17 cellular contexts compared by ENCODE assay signal in the genomic region with DNA sequence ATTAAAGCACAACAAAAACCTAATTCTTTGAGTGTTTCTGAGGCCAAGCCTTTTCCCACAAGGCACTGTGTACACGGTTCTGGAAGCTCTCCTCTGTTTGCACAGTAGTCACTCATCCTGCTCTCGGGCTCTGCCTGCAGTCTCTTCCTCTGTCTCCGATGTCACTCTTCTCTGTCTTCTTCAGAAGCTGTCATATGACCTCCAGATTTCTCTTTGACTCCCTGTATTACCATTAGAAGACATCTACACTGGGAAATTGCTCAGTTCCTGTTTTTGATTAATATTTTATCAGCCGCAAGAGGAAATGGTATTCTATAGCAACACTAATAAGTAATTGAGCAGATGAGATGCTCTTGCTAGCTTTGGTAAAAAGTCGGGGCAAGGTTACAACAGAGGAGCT.
A peak's percentile ranks its signal among the peaks of the same experiment; 100 is the strongest.
DNase-seq lines count a peak whose midpoint lies in the region; ATAC-seq, FAIRE-seq and TF ChIP-seq lines count a peak whose summit lies in the region.
"Had no signal": no experiment of that assay in that cellular context is flagged by ENCODE, and none has a peak within 500 bp of the region (broad histone marks: within the 10 kb centered on the region; RNA-seq: fewer than 3 reads in every experiment).

No MANE protein-coding gene starts in this region.

- peak overlapping the region; percentile 88 for H3K4me2 ChIP-seq in OCI-LY3 (ENCODE audit: low read length)

- CTCF ChIA-PET in WTC11 (lab: Charles Lee), result no interaction called here

- DNase-seq in DMS53 treated with DMSO at 0.1 percent for 48 hours (lab: John Stamatoyannopoulos, UW; ENCODE audit: unreplicated experiment), result peak; percentile 74
- DNase-seq in WTC11 (ENCODE audit: low spot score), result no peak
- DNase-seq in kidney, result no peak
- DNase-seq in activated T-helper 2 cell treated with anti-CD3 and anti-CD28 coated beads, Interferon-gamma antibody, Interleukin-2, Interleukin-4, amounts not matched to agents 10 μg/mL and 5 μg/mL and 100 μg/mL, durations not matched to agents 14 hours and 24 hours and 36 hours (ENCODE audit: low spot score), result no peak
- DNase-seq: activated CD4-positive, alpha-beta T cell treated with anti-CD3 and anti-CD28 coated beads for 36 hours; Calu3; left cardiac atrium; NCI-H1694; NCI-H526 treated with DMSO at 0.1 percent for 48 hours; T-helper 17 cell had no signal

- H3K9ac ChIP-seq in OCI-LY3 (ENCODE audit: low read length) (peak overlapping the region; percentile 51), kidney (ENCODE audit: low read length in 2 of 2) (no peak overlapping the region)

- FAIRE-seq in kidney (lab: Jason Lieb, UNC), result no peak
- FAIRE-seq: K562 had no signal

- H3K4me1 ChIP-seq in OCI-LY3 (ENCODE audit: low read length) (peaks cover 26% of the 10 kb centered on the region), kidney (ENCODE audit: control insufficient read depth in 1 of 2, insufficient read depth in 1 of 2, low read depth in 1 of 2, low read length in 2 of 2) (no peaks in the 10 kb centered on the region)

- peak overlapping the region; percentile 73 for H3K4me3 ChIP-seq in OCI-LY3 (ENCODE audit: low read length)
- no peak overlapping the region for H3K4me3 ChIP-seq in kidney (ENCODE audit: low read length in 2 of 2)
- H3K4me3 ChIP-seq: K562 had no signal

- H3K36me3 ChIP-seq in OCI-LY3 (replicated peaks; ENCODE audit: low read depth, low read length), result no peaks in the 10 kb centered on the region
- H3K36me3 ChIP-seq in kidney (ENCODE audit: control insufficient read depth in 1 of 2, insufficient read depth in 2 of 2, low read length in 2 of 2), result no peaks in the 10 kb centered on the region

- no peaks in the 10 kb centered on the region for H3K4me1 Mint-ChIP-seq in WTC11
- H3K4me1 Mint-ChIP-seq in activated T-helper 2 cell treated with anti-CD3 and anti-CD28 coated beads, Interferon-gamma antibody, Interleukin-2, Interleukin-4, amounts not matched to agents 10 μg/mL and 5 μg/mL and 100 μg/mL, durations not matched to agents 14 hours and 24 hours and 36 hours (ENCODE audit: low read depth), result no peaks in the 10 kb centered on the region
- H3K4me1 Mint-ChIP-seq: activated CD4-positive, alpha-beta T cell treated with anti-CD3 and anti-CD28 coated beads for 36 hours had no signal

- no peak for TF ChIP-seq CTCF in OCI-LY3 (IDR thresholded peaks at IDR 0.05; ENCODE audit: low read depth, low read length)
- no peak for TF ChIP-seq CTCF in WTC11 (IDR thresholded peaks at IDR 0.05)
- TF ChIP-seq CTCF in kidney (IDR thresholded peaks at IDR 0.05; ENCODE audit: borderline replicate concordance, extremely low read depth, insufficient read depth), result no peak

- H3K36me3 Mint-ChIP-seq in WTC11, result no peaks in the 10 kb centered on the region
- no peaks in the 10 kb centered on the region for H3K36me3 Mint-ChIP-seq in activated T-helper 2 cell treated with anti-CD3 and anti-CD28 coated beads, Interferon-gamma antibody, Interleukin-2, Interleukin-4, amounts not matched to agents 10 μg/mL and 5 μg/mL and 100 μg/mL, durations not matched to agents 14 hours and 24 hours and 36 hours (ENCODE audit: low read depth)

- H3K27ac ChIP-seq in OCI-LY3 (ENCODE audit: low read length) (peak overlapping the region; percentile 81), kidney (ENCODE audit: low read depth in 2 of 2, low read length in 2 of 2) (no peak overlapping the region)

- H3K9me3 ChIP-seq in OCI-LY3 (ENCODE audit: insufficient read depth, low read length) (no peaks in the 10 kb centered on the region), kidney (ENCODE audit: control insufficient read depth in 1 of 2, low read length in 2 of 2) (no peaks in the 10 kb centered on the region)

- peak overlapping the region; percentile 64; the same call in 1 of the 2 replicates for H2AFZ ChIP-seq in OCI-LY3 (ENCODE audit: low read depth, low read length)

- no peaks in the 10 kb centered on the region for H3K27me3 Mint-ChIP-seq in WTC11 (ENCODE audit: low read depth)
- H3K27me3 Mint-ChIP-seq in activated T-helper 2 cell treated with anti-CD3 and anti-CD28 coated beads, Interferon-gamma antibody, Interleukin-2, Interleukin-4, amounts not matched to agents 10 μg/mL and 5 μg/mL and 100 μg/mL, durations not matched to agents 14 hours and 24 hours and 36 hours (ENCODE audit: low read depth), result no peaks in the 10 kb centered on the region
- H3K27me3 Mint-ChIP-seq: activated CD4-positive, alpha-beta T cell treated with anti-CD3 and anti-CD28 coated beads for 36 hours; activated naive CD8-positive, alpha-beta T cell; stimulated activated naive CD8-positive, alpha-beta T cell treated with anti-CD3 and anti-CD28 coated beads, Interleukin-15, Interleukin-2, amounts not matched to agents 100 ng/mL and 50 ng/mL, for 24 hours; T-helper 17 cell had no signal

- H3K79me2 ChIP-seq in OCI-LY3 (ENCODE audit: low read length), result no peaks in the 10 kb centered on the region

- no peak overlapping the region for H3K27ac Mint-ChIP-seq in WTC11
- H3K27ac Mint-ChIP-seq in activated T-helper 2 cell treated with anti-CD3 and anti-CD28 coated beads, Interferon-gamma antibody, Interleukin-2, Interleukin-4, amounts not matched to agents 10 μg/mL and 5 μg/mL and 100 μg/mL, durations not matched to agents 14 hours and 24 hours and 36 hours, result no peak overlapping the region
- H3K27ac Mint-ChIP-seq: activated CD4-positive, alpha-beta T cell treated with anti-CD3 and anti-CD28 coated beads for 36 hours; activated naive CD8-positive, alpha-beta T cell; stimulated activated naive CD8-positive, alpha-beta T cell treated with anti-CD3 and anti-CD28 coated beads, Interleukin-15, Interleukin-2, amounts not matched to agents 100 ng/mL and 50 ng/mL, for 24 hours; T-helper 17 cell had no signal

- peak; percentile 64 for ATAC-seq in GM19397 (IDR thresholded peaks at IDR 0.05; ENCODE audit: unreplicated experiment)
- peak; percentile 85 for ATAC-seq in HG03095 (IDR thresholded peaks at IDR 0.05; ENCODE audit: unreplicated experiment)
- ATAC-seq in WTC11, result no peak
- no peak for ATAC-seq in HG03045 (IDR thresholded peaks at IDR 0.05; ENCODE audit: unreplicated experiment)
- ATAC-seq: activated CD4-positive, alpha-beta T cell treated with anti-CD3 and anti-CD28 coated beads for 36 hours; K562; left cardiac atrium; T-helper 17 cell had no signal

- intact Hi-C loops in kidney (cut with DNase I), result no loop called here
- intact Hi-C loops in activated T-helper 2 cell treated with anti-CD3 and anti-CD28 coated beads, Interferon-gamma antibody, Interleukin-2, Interleukin-4, amounts not matched to agents 10 μg/mL and 5 μg/mL and 100 μg/mL, durations not matched to agents 14 hours and 24 hours and 36 hours (cut with micrococcal nuclease), result no loop called here

- POLR2A ChIA-PET in WTC11 (lab: Charles Lee), result no interaction called here

- no peaks in the 10 kb centered on the region; the same call in 1 of the 2 replicates for H3K27me3 ChIP-seq in OCI-LY3 (ENCODE audit: low read depth, low read length)

- H3K4me3 Mint-ChIP-seq in WTC11, result no peak overlapping the region
- H3K4me3 Mint-ChIP-seq in activated T-helper 2 cell treated with anti-CD3 and anti-CD28 coated beads, Interferon-gamma antibody, Interleukin-2, Interleukin-4, amounts not matched to agents 10 μg/mL and 5 μg/mL and 100 μg/mL, durations not matched to agents 14 hours and 24 hours and 36 hours (ENCODE audit: low read depth), result no peak overlapping the region
- H3K4me3 Mint-ChIP-seq: activated CD4-positive, alpha-beta T cell treated with anti-CD3 and anti-CD28 coated beads for 36 hours; activated naive CD8-positive, alpha-beta T cell; stimulated activated naive CD8-positive, alpha-beta T cell treated with anti-CD3 and anti-CD28 coated beads, Interleukin-15, Interleukin-2, amounts not matched to agents 100 ng/mL and 50 ng/mL, for 24 hours; T-helper 17 cell had no signal

- no peaks in the 10 kb centered on the region for H3K9me3 Mint-ChIP-seq in WTC11
- H3K9me3 Mint-ChIP-seq in activated T-helper 2 cell treated with anti-CD3 and anti-CD28 coated beads, Interferon-gamma antibody, Interleukin-2, Interleukin-4, amounts not matched to agents 10 μg/mL and 5 μg/mL and 100 μg/mL, durations not matched to agents 14 hours and 24 hours and 36 hours, result no peaks in the 10 kb centered on the region
- H3K9me3 Mint-ChIP-seq: stimulated activated naive CD8-positive, alpha-beta T cell treated with anti-CD3 and anti-CD28 coated beads, Interleukin-15, Interleukin-2, amounts not matched to agents 100 ng/mL and 50 ng/mL, for 24 hours had no signal

- no peaks in the 10 kb centered on the region for H4K20me1 ChIP-seq in OCI-LY3 (ENCODE audit: insufficient read depth, low read length)

TF ChIP-seq in WTC11, 78 proteins besides CTCF, POLR2A, EP300 and RAD21:
- TF ChIP-seq PRRX2 (CRISPR knock-in tag; IDR thresholded peaks at IDR 0.05) (no peak), MXD4 (CRISPR knock-in tag; IDR thresholded peaks at IDR 0.05; ENCODE audit: borderline replicate concordance) (no peak)
- TF ChIP-seq, protein P1, sequence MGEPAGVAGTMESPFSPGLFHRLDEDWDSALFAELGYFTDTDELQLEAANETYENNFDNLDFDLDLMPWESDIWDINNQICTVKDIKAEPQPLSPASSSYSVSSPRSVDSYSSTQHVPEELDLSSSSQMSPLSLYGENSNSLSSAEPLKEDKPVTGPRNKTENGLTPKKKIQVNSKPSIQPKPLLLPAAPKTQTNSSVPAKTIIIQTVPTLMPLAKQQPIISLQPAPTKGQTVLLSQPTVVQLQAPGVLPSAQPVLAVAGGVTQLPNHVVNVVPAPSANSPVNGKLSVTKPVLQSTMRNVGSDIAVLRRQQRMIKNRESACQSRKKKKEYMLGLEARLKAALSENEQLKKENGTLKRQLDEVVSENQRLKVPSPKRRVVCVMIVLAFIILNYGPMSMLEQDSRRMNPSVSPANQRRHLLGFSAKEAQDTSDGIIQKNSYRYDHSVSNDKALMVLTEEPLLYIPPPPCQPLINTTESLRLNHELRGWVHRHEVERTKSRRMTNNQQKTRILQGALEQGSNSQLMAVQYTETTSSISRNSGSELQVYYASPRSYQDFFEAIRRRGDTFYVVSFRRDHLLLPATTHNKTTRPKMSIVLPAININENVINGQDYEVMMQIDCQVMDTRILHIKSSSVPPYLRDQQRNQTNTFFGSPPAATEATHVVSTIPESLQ (CRISPR knock-in tag; IDR thresholded peaks at IDR 0.05), result no peak

Comparison
In these comparisons a context has a peak if more than half of its experiments do, and no peak if none do; other contexts are left out.
1. ATAC-seq: peak in GM19397 (single experiment) and HG03095 (single experiment); none in WTC11 (single experiment) and HG03045 (single experiment).